Comparison of ENCODE assay signal across 26 cellular contexts in genomic region chr21:36799869-36800268, GRCh38.
DNase-seq lines count a peak whose midpoint lies in the region; ATAC-seq, FAIRE-seq and TF ChIP-seq lines count a peak whose summit lies in the region.
"Had no signal": no experiment of that assay in that cellular context is flagged by ENCODE, and none has a peak within 500 bp of the region (broad histone marks: within the 10 kb centered on the region; RNA-seq: fewer than 3 reads in every experiment).

No MANE protein-coding gene starts in this region.

- intact Hi-C loops in endothelial cell of umbilical vein (cut with micrococcal nuclease) = loop anchor here (5.0 kb wide), 1 partner anchor 47 kb away; no protein-coding TSS in a partner anchor
- intact Hi-C loops in right lobe of liver (cut with DNase I) = no loop called here

- peak overlapping the region; percentile 14 for H2AFZ ChIP-seq in endothelial cell of umbilical vein (ENCODE audit: low read depth, low read length)
- H2AFZ ChIP-seq: GM23338 had no signal

- CTCF ChIA-PET in endothelial cell of umbilical vein (lab: Charles Lee) = no interaction called here

- no peaks in the 10 kb centered on the region for H4K20me1 ChIP-seq in endothelial cell of umbilical vein (replicated peaks; ENCODE audit: control insufficient read depth, extremely low read depth, insufficient read depth, low read length)
- H4K20me1 ChIP-seq: BLaER1 had no signal

- peak overlapping the region; percentile 44 for H3K4me3 Mint-ChIP-seq in HFFc6
- H3K4me3 Mint-ChIP-seq: CD4-positive, alpha-beta T cell; GM23338; H9; T-cell had no signal

- no TSS peak for BruUV-seq in endothelial cell of umbilical vein (replicated peaks; lab: Mats Ljungman, UMichigan)

- H3K9ac ChIP-seq in endothelial cell of umbilical vein (replicated peaks; ENCODE audit: extremely low read depth, insufficient read depth, low read length) = no peak overlapping the region
- H3K9ac ChIP-seq: BLaER1 had no signal

- peak; percentile 56 for DNase-seq in AG09319 (ENCODE audit: extremely low read depth, low read depth)
- DNase-seq in HFFc6 = peak; percentile 7
- peak; percentile 81 for DNase-seq in endothelial cell of umbilical vein (ENCODE audit: low read depth, low spot score)
- peak; percentile 47 to 64 for DNase-seq in foreskin fibroblast
- no peak for DNase-seq in NCI-H2029 (lab: John Stamatoyannopoulos, UW)
- no peak for DNase-seq in Ammon's horn (ENCODE audit: low spot score)
- DNase-seq in right lobe of liver = no peak
- DNase-seq in RPMI8226 = no peak
- DNase-seq: CD4-positive, alpha-beta T cell; DMS53; H9; Karpas-422; NCI-H1105 treated with DMSO at 0.1 percent for 48 hours; NCI-H146; NCI-H2081; NCI-H2171; NCI-H226; NCI-H510A; NCI-H69; SHP77; T-cell had no signal

- dilution Hi-C loops in endothelial cell of umbilical vein (cut with MboI; ENCODE audit: extremely low pct_ligation_motif_present, low sequenced_read_pairs) = no loop called here

- peak; percentile 83 for FAIRE-seq in endothelial cell of umbilical vein (lab: Jason Lieb, UNC)
- FAIRE-seq: A549, G401.6 had no signal

- H3K9me3 Mint-ChIP-seq in HFFc6 = peaks cover 13% of the 10 kb centered on the region

- no peaks in the 10 kb centered on the region for H3K27me3 Mint-ChIP-seq in HFFc6 (ENCODE audit: insufficient read depth)
- H3K27me3 Mint-ChIP-seq: CD4-positive, alpha-beta T cell; T-cell had no signal

- peaks cover 17% of the 10 kb centered on the region for H3K4me1 Mint-ChIP-seq in HFFc6 (ENCODE audit: low read depth)
- H3K4me1 Mint-ChIP-seq: GM23338, H9, T-cell had no signal

- TF ChIP-seq POLR2A in endothelial cell of umbilical vein (IDR thresholded peaks at IDR 0.05; ENCODE audit: low read depth, low read length) = no peak
- no peak for TF ChIP-seq POLR2A in right lobe of liver (IDR thresholded peaks at IDR 0.05)

- H3K36me3 ChIP-seq in endothelial cell of umbilical vein (ENCODE audit: control insufficient read depth in 2 of 2, extremely low read depth in 1 of 2, insufficient read depth in 2 of 2, low read length in 2 of 2) (no peaks in the 10 kb centered on the region), right lobe of liver (no peaks in the 10 kb centered on the region)
- H3K36me3 ChIP-seq: BLaER1 had no signal

- no peak for TF ChIP-seq CTCF in AG09319 (IDR thresholded peaks at IDR 0.05; ENCODE audit: low read depth, low read length)
- no peak for TF ChIP-seq CTCF in HFFc6 (IDR thresholded peaks at IDR 0.05)
- no peak for TF ChIP-seq CTCF in endothelial cell of umbilical vein (IDR thresholded peaks at IDR 0.05; ENCODE audit: extremely low read depth in 1 of 2, insufficient read depth in 1 of 2, low read depth in 1 of 2, low read length in 2 of 2)
- TF ChIP-seq CTCF in foreskin fibroblast (IDR thresholded peaks at IDR 0.05; ENCODE audit: low read depth, low read length) = no peak
- TF ChIP-seq CTCF in right lobe of liver (IDR thresholded peaks at IDR 0.05) = no peak

- no peaks in the 10 kb centered on the region for H3K9me3 ChIP-seq in endothelial cell of umbilical vein (replicated peaks; ENCODE audit: control insufficient read depth, insufficient read depth, low read length)
- H3K9me3 ChIP-seq in right lobe of liver = no peaks in the 10 kb centered on the region

- WGBS in right lobe of liver (ENCODE audit: insufficient coverage, low coverage, low lambda C conversion rate, missing lambda C conversion rate) = 92% methylated on average over 5 of the region's 5 CpGs

- POLR2A ChIA-PET in endothelial cell of umbilical vein (lab: Charles Lee) = no interaction called here

- H3K4me1 ChIP-seq in endothelial cell of umbilical vein (ENCODE audit: control insufficient read depth, extremely low read depth, insufficient read depth, low read length) = peaks cover 10% of the 10 kb centered on the region
- H3K4me1 ChIP-seq in right lobe of liver = no peaks in the 10 kb centered on the region
- H3K4me1 ChIP-seq: A549, BLaER1 had no signal

- H3K79me2 ChIP-seq in endothelial cell of umbilical vein (ENCODE audit: control insufficient read depth, insufficient read depth, low read length) = no peaks in the 10 kb centered on the region

- H3K9me1 ChIP-seq in endothelial cell of umbilical vein (replicated peaks; ENCODE audit: control insufficient read depth, extremely low read depth, insufficient read depth, low read length) = no peaks in the 10 kb centered on the region

- peak overlapping the region; percentile 5 for H3K27ac ChIP-seq in endothelial cell of umbilical vein (ENCODE audit: insufficient read depth, low read depth, low read length)
- H3K27ac ChIP-seq in right lobe of liver = no peak overlapping the region
- H3K27ac ChIP-seq: A549, BLaER1, RWPE1 had no signal

- peak overlapping the region; percentile 4 for H3K4me2 ChIP-seq in endothelial cell of umbilical vein (ENCODE audit: insufficient read depth, low read length)
- H3K4me2 ChIP-seq: A549, BLaER1, GM23338 had no signal

- H3K27me3 ChIP-seq in endothelial cell of umbilical vein (ENCODE audit: control insufficient read depth in 2 of 2, insufficient read depth in 2 of 2, low read length in 2 of 2) (no peaks in the 10 kb centered on the region), right lobe of liver (no peaks in the 10 kb centered on the region)
- H3K27me3 ChIP-seq: BLaER1 had no signal

- ATAC-seq in right lobe of liver = no peak
- ATAC-seq: A549, GM23338, T-cell had no signal

- H3K36me3 Mint-ChIP-seq in HFFc6 (ENCODE audit: low read depth) = peaks cover 23% of the 10 kb centered on the region

- H3K4me3 ChIP-seq in endothelial cell of umbilical vein (replicated peaks in 1 of 3; ENCODE audit: insufficient read depth in 1 of 3, low read depth in 1 of 3, low read length in 3 of 3) (no peak overlapping the region), foreskin fibroblast (ENCODE audit: low read depth in 1 of 2, low read length in 2 of 2) (no peak overlapping the region), right lobe of liver (no peak overlapping the region)
- H3K4me3 ChIP-seq: A549, BLaER1, GM23338 had no signal

- H3K27ac Mint-ChIP-seq in HFFc6 = peak overlapping the region; percentile 32
- H3K27ac Mint-ChIP-seq: CD4-positive, alpha-beta T cell; GM23338; H9; T-cell had no signal

TF ChIP-seq in endothelial cell of umbilical vein, 7 proteins besides CTCF, POLR2A, EP300 and RAD21:
- TF ChIP-seq MAX (IDR thresholded peaks at IDR 0.05; ENCODE audit: insufficient read depth, insufficient read length) (no peak), MYC (IDR thresholded peaks at IDR 0.05; ENCODE audit: low read depth, low read length) (no peak), GATA2 (IDR thresholded peaks at IDR 0.05; ENCODE audit: insufficient read depth, insufficient read length, low read depth, low read length) (peak; percentile 36), JUN (IDR thresholded peaks at IDR 0.05; ENCODE audit: borderline replicate concordance, insufficient read depth, insufficient read length, low read depth) (no peak), FOS (IDR thresholded peaks at IDR 0.05; ENCODE audit: borderline replicate concordance, insufficient read depth, low read length) (peak; percentile 63), EZH2 (IDR thresholded peaks at IDR 0.05; ENCODE audit: borderline replicate concordance, low read depth, low read length, severe bottlenecking) (no peak), POLR2AphosphoS5 (IDR thresholded peaks at IDR 0.05; ENCODE audit: insufficient read depth, low read depth, low read length) (no peak)
TF ChIP-seq in endothelial cell of umbilical vein: peak in this region for 2.

Comparison
In these comparisons a context has a peak if more than half of its experiments do, and no peak if none do; other contexts are left out.
1. DNase-seq: peak in AG09319 (single experiment), HFFc6 (single experiment), endothelial cell of umbilical vein (single experiment) and foreskin fibroblast (2 of 2); none in NCI-H2029 (single experiment), Ammon's horn (single experiment), right lobe of liver (0 of 3) and RPMI8226 (single experiment).